10 cellular contexts compared by ENCODE assay signal in genomic region chr12:117076410-117077372, GRCh38. TPM values are rescaled to one million over a fixed set of nuclear protein-coding genes. Genes with fewer than 3 reads are reported as not detected.
DNase-seq lines count a peak whose midpoint lies in the region; ATAC-seq and TF ChIP-seq lines count a peak whose summit lies in the region.
"Had no signal": no experiment of that assay in that cellular context is flagged by ENCODE, and none has a peak within 500 bp of the region (broad histone marks: within the 10 kb centered on the region; RNA-seq: fewer than 3 reads in every experiment).

No MANE protein-coding gene starts in this region.

- H3K27ac Mint-ChIP-seq in naive thymus-derived CD4-positive, alpha-beta T cell: peak overlapping the region in 2 of 9 donors; percentile 30 to 60

- intact Hi-C loops in naive thymus-derived CD4-positive, alpha-beta T cell (cut with micrococcal nuclease): no loop called here

- H3K27ac ChIP-seq in BLaER1: peak overlapping the region; percentile 75
- no peak overlapping the region for H3K27ac ChIP-seq in caudate nucleus (ENCODE audit: low read depth, low read length)
- no peak overlapping the region for H3K27ac ChIP-seq in naive thymus-derived CD4-positive, alpha-beta T cell (ENCODE audit: low read depth, low read length)

- peaks cover 14% of the 10 kb centered on the region; the same call in 1 of the 2 replicates for H3K36me3 ChIP-seq in BLaER1
- H3K36me3 ChIP-seq in naive thymus-derived CD4-positive, alpha-beta T cell (ENCODE audit: control insufficient read depth in 2 of 3, insufficient read depth in 3 of 3, low read length in 3 of 3): no peaks in the 10 kb centered on the region

- H3K27me3 ChIP-seq in BLaER1: no peaks in the 10 kb centered on the region
- no peaks in the 10 kb centered on the region for H3K27me3 ChIP-seq in naive thymus-derived CD4-positive, alpha-beta T cell (ENCODE audit: control insufficient read depth in 2 of 2, insufficient read depth in 2 of 2, low read length in 2 of 2)

- POLR2A ChIA-PET in naive thymus-derived CD4-positive, alpha-beta T cell (lab: Charles Lee): no interaction called here

- H3K4me3 ChIP-seq in BLaER1: no peak overlapping the region
- no peak overlapping the region for H3K4me3 ChIP-seq in naive thymus-derived CD4-positive, alpha-beta T cell (ENCODE audit: low read length)

- peaks cover 0 to 15% (median 6%) of the 10 kb centered on the region in 7 donors for H3K4me1 Mint-ChIP-seq in naive thymus-derived CD4-positive, alpha-beta T cell

- H3K27me3 Mint-ChIP-seq in naive thymus-derived CD4-positive, alpha-beta T cell: peaks cover 0 to 4% (median 0%) of the 10 kb centered on the region in 5 donors

- no peaks in the 10 kb centered on the region for H4K20me1 ChIP-seq in BLaER1

- H3K4me1 ChIP-seq in BLaER1: peaks cover 76% of the 10 kb centered on the region
- H3K4me1 ChIP-seq in naive thymus-derived CD4-positive, alpha-beta T cell (ENCODE audit: control insufficient read depth in 2 of 2, insufficient read depth in 2 of 2, low read length in 2 of 2): peaks cover 0 to 7% of the 10 kb centered on the region in 2 donors

- CTCF ChIA-PET in naive thymus-derived CD4-positive, alpha-beta T cell (lab: Charles Lee): no interaction called here

- DNase-seq in ELR (ENCODE audit: low read depth) (peak; percentile 8), glomerular visceral epithelial cell (ENCODE audit: extremely low spot score) (peak; percentile 6), caudate nucleus (lab: John Stamatoyannopoulos, UW) (no peak)
- DNase-seq in naive thymus-derived CD4-positive, alpha-beta T cell: no peak
- DNase-seq: nucleus accumbens had no signal

- no peaks in the 10 kb centered on the region for H3K9me3 Mint-ChIP-seq in naive thymus-derived CD4-positive, alpha-beta T cell

- H3K9ac ChIP-seq in BLaER1: peak overlapping the region; percentile 25; the same call in 1 of the 2 replicates

- peaks cover 0 to 5% (median 0%) of the 10 kb centered on the region in 5 donors for H3K36me3 Mint-ChIP-seq in naive thymus-derived CD4-positive, alpha-beta T cell

- H3K9me3 ChIP-seq in BLaER1: no peaks in the 10 kb centered on the region
- H3K9me3 ChIP-seq in naive thymus-derived CD4-positive, alpha-beta T cell (ENCODE audit: control insufficient read depth in 2 of 3, low read length in 3 of 3): no peaks in the 10 kb centered on the region

- no peak for ATAC-seq in naive thymus-derived CD4-positive, alpha-beta T cell
- no peak for ATAC-seq in GM21381 (IDR thresholded peaks at IDR 0.05; ENCODE audit: unreplicated experiment)
- no peak for ATAC-seq in HG03280 (IDR thresholded peaks at IDR 0.05; ENCODE audit: unreplicated experiment)

- H3K4me3 Mint-ChIP-seq in naive thymus-derived CD4-positive, alpha-beta T cell: peak overlapping the region in 1 of 10 donors; percentile 26

- peak overlapping the region; percentile 62 for H3K4me2 ChIP-seq in BLaER1

TF ChIP-seq in PFSK-1, 5 proteins besides CTCF, POLR2A, EP300 and RAD21:
- TF ChIP-seq TAF1 (IDR thresholded peaks at IDR 0.05; ENCODE audit: borderline replicate concordance, insufficient read depth, low read length) (no peak), FOXP2 (optimal IDR thresholded peaks at IDR 0.05; ENCODE audit: borderline replicate concordance, extremely low read depth, extremely low read length, insufficient read depth) (no peak), SIN3A (IDR thresholded peaks at IDR 0.05; ENCODE audit: borderline replicate concordance, insufficient read depth, low read length) (peak; percentile 71; the same call in 1 of the 2 replicates), REST (IDR thresholded peaks at IDR 0.05; ENCODE audit: insufficient read depth in 1 of 2, low read depth in 2 of 2, low read length in 2 of 2) (0 out of 4 replicates have a peak, but pooled peaks of 1 of the 2 experiments have one; percentile 43), POLR2AphosphoS5 (IDR thresholded peaks at IDR 0.05; ENCODE audit: low read depth, low read length) (no peak)
TF ChIP-seq in PFSK-1: peak in this region for 2.

RNA-seq across cellular contexts. Expression of gene TESC, which starts 22.5 kb away (rescaled TPM):
- 78.0 TPM for polyA plus RNA-seq in PFSK-1 (2012; ENCODE audit: insufficient read length, low read depth)
- 10 to 100 TPM in 2 of 5 experiments, 1 to 10 TPM in 1, not detected in 2; 4.6 to 41.1 (median 25.8) TPM for total RNA-seq in naive thymus-derived CD4-positive, alpha-beta T cell
- 1 to 10 TPM in 1 of 2 donors, under 1 TPM in 1; 0.82 to 3.5 TPM for polyA plus RNA-seq in naive thymus-derived CD4-positive, alpha-beta T cell
- total RNA-seq: LHCN-M2 had no signal

Comparison
In these comparisons a context has a peak if more than half of its experiments do, and no peak if none do; other contexts are left out.
1. DNase-seq: peak in ELR (single experiment) and glomerular visceral epithelial cell (single experiment); none in caudate nucleus (0 of 61) and naive thymus-derived CD4-positive, alpha-beta T cell (0 of 9).